Comparison of ENCODE assay signal across 22 cellular contexts in the genomic region with DNA sequence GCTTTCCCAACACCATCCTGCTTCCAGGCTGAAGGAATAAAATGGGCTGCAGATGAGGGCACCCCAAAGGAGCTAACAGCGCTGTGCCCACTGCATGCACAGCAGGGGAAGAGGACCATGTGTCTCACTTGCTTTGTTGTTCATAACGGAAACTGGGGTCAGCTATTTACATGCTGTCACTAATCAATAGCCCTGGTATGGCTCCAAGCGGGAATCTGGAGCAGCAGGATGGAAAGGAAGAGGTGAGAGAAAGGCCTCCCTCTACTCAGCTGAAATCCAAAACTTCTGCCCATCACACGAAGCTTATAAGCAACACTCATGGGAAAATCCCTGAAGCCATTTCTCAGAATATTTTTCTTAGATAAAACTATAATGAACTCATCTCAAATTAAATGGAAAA.
DNase-seq lines count a peak whose midpoint lies in the region; ATAC-seq and TF ChIP-seq lines count a peak whose summit lies in the region.
"Had no signal": no experiment of that assay in that cellular context is flagged by ENCODE, and none has a peak within 500 bp of the region (broad histone marks: within the 10 kb centered on the region; RNA-seq: fewer than 3 reads in every experiment).

No MANE protein-coding gene starts in this region.

- H3K4me3 Mint-ChIP-seq in activated T-cell treated with anti-CD3 and anti-CD28 coated beads, Interleukin-2, amount 50 U/mL, for 72 hours = no peak overlapping the region
- H3K4me3 Mint-ChIP-seq in dendritic cell treated with granulocyte-macrophage colony-stimulating factor and Interleukin-4, amounts not matched to agents 40 ng/mL and 50 ng/mL, for 4 days = no peak overlapping the region
- H3K4me3 Mint-ChIP-seq: CD8-positive, alpha-beta T cell had no signal

- H3K4me1 Mint-ChIP-seq in activated T-cell treated with anti-CD3 and anti-CD28 coated beads, Interleukin-2, amount 50 U/mL, for 72 hours (ENCODE audit: low read depth) = peaks cover 13% of the 10 kb centered on the region
- H3K4me1 Mint-ChIP-seq in dendritic cell treated with granulocyte-macrophage colony-stimulating factor and Interleukin-4, amounts not matched to agents 40 ng/mL and 50 ng/mL, for 4 days (ENCODE audit: low read depth) = peaks cover 13% of the 10 kb centered on the region

- H3K36me3 ChIP-seq in RWPE2 (ENCODE audit: low read depth) = peaks cover 85% of the 10 kb centered on the region

- H3K27ac ChIP-seq in RWPE2 (ENCODE audit: poor library complexity, severe bottlenecking) = peak overlapping the region; percentile 87
- H3K27ac ChIP-seq: SJCRH30 had no signal

- intact Hi-C loops in dendritic cell treated with granulocyte-macrophage colony-stimulating factor and Interleukin-4, amounts not matched to agents 40 ng/mL and 50 ng/mL, for 4 days (cut with micrococcal nuclease) = no loop called here
- intact Hi-C loops in sciatic nerve (cut with DNase I) = no loop called here

- H3K27ac Mint-ChIP-seq in activated T-cell treated with anti-CD3 and anti-CD28 coated beads, Interleukin-2, amount 50 U/mL, for 72 hours = peak overlapping the region; percentile 26
- peak overlapping the region; percentile 26 for H3K27ac Mint-ChIP-seq in dendritic cell treated with granulocyte-macrophage colony-stimulating factor and Interleukin-4, amounts not matched to agents 40 ng/mL and 50 ng/mL, for 4 days
- H3K27ac Mint-ChIP-seq: CD8-positive, alpha-beta T cell had no signal

- H3K36me3 Mint-ChIP-seq in activated T-cell treated with anti-CD3 and anti-CD28 coated beads, Interleukin-2, amount 50 U/mL, for 72 hours (ENCODE audit: insufficient read depth in 2 of 2) = peaks cover 2 to 33% of the 10 kb centered on the region in 2 donors
- peaks cover 99% of the 10 kb centered on the region for H3K36me3 Mint-ChIP-seq in dendritic cell treated with granulocyte-macrophage colony-stimulating factor and Interleukin-4, amounts not matched to agents 40 ng/mL and 50 ng/mL, for 4 days (ENCODE audit: low read depth)

- H3K9me3 Mint-ChIP-seq in activated T-cell treated with anti-CD3 and anti-CD28 coated beads, Interleukin-2, amount 50 U/mL, for 72 hours = no peaks in the 10 kb centered on the region
- H3K9me3 Mint-ChIP-seq in dendritic cell treated with granulocyte-macrophage colony-stimulating factor and Interleukin-4, amounts not matched to agents 40 ng/mL and 50 ng/mL, for 4 days = no peaks in the 10 kb centered on the region
- H3K9me3 Mint-ChIP-seq: CD8-positive, alpha-beta T cell had no signal

- no peak for DNase-seq in activated T-cell treated with anti-CD3 and anti-CD28 coated beads, Interleukin-2, amount 50 U/mL, for 72 hours
- DNase-seq in activated T-cell treated with anti-CD3 and anti-CD28 coated beads for 4 hours (no peak), RWPE2 (ENCODE audit: low spot score) (no peak), sciatic nerve (ENCODE audit: low spot score) (peak; percentile 18), ureter (ENCODE audit: low spot score) (no peak)
- DNase-seq: CD8-positive, alpha-beta T cell; DND-41; GOT3; HCEC 1CT; KG1; NCI-H1092; NCI-H1436; NCI-H2029; NCI-H345; NCI-H524; NCI-H774; NK-92 treated with Interleukin-12 subunit alpha and Interleukin-12 subunit beta, amount 100 ng/mL, for 24 hours; SJCRH30 had no signal

- H3K4me3 ChIP-seq in RWPE2 (ENCODE audit: severe bottlenecking) = no peak overlapping the region
- H3K4me3 ChIP-seq: GM12878, SJCRH30 had no signal

- TF ChIP-seq CTCF in RWPE2 (IDR thresholded peaks at IDR 0.05; ENCODE audit: poor library complexity, severe bottlenecking) = no peak

- ATAC-seq in activated T-cell treated with anti-CD3 and anti-CD28 coated beads, Interleukin-2, amount 50 U/mL, for 72 hours (replicated peaks in 1 of 2) = no peak
- ATAC-seq in RWPE2 (ENCODE audit: low read depth) = no peak
- no peak for ATAC-seq in sciatic nerve
- no peak for ATAC-seq in GM18873 (IDR thresholded peaks at IDR 0.05; ENCODE audit: low FRiP score, unreplicated experiment)
- ATAC-seq: CD8-positive, alpha-beta T cell; GM12878; Panc1 had no signal

- H3K27me3 ChIP-seq in RWPE2 (ENCODE audit: insufficient read depth, poor library complexity, severe bottlenecking) = no peaks in the 10 kb centered on the region
- H3K27me3 ChIP-seq: SJCRH30 had no signal

- peaks cover 42% of the 10 kb centered on the region for H3K4me1 ChIP-seq in RWPE2 (ENCODE audit: insufficient read depth, poor library complexity, severe bottlenecking)

- H3K9me3 ChIP-seq in RWPE2 (ENCODE audit: severe bottlenecking) = no peaks in the 10 kb centered on the region
- H3K9me3 ChIP-seq: SJCRH30 had no signal

- no peaks in the 10 kb centered on the region for H3K27me3 Mint-ChIP-seq in activated T-cell treated with anti-CD3 and anti-CD28 coated beads, Interleukin-2, amount 50 U/mL, for 72 hours (ENCODE audit: low read depth)
- no peaks in the 10 kb centered on the region for H3K27me3 Mint-ChIP-seq in dendritic cell treated with granulocyte-macrophage colony-stimulating factor and Interleukin-4, amounts not matched to agents 40 ng/mL and 50 ng/mL, for 4 days
